ENCODE assay signal across 9 cellular contexts in the genomic region with DNA sequence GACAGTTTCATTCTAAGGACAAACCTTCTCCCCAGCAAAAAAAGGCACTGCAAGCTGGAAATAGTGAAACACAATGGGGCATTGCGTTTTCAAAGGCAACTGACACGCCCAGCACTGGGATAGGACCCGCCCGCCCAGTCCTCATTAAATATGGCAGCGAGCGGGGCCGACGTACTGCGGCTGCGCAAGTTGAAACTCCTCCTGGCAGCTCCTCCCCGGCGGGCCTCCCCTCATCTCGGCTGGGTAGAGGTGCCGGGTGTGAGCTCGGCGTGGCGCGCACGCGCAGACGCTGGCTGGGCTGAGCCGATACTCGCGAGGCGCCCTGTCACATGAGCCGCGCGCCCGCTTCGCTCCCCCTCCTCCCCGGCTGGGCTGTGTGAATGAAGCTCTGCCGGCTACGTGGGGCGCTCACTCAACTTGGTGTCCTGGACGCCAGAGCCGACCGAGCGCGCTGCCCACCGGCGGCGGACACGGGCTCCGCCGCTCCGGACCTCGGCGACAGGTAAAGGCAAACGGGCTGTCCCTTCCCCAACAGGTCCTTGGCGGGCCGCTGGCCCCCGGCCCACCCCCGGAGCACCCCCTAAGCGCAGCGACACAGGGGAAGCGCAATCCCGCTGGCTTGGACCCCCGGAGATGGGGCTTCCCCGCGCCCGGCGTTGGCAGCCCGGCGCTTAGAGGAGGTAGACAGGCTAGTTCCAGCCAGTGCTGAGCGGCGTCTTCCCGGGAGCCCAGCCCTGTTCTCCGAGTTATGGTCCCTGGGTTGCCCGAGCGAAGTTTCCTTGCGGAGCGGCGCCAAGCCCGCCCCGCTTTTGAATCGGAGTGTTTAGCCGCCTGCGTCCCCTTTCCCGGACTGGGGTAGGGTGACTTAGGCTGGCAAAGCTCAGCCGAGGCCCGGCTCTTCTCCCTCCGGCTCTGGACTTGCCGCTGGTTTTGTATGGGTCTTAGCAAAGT. TPM values are rescaled to one million over a fixed set of nuclear protein-coding genes. Genes with fewer than 3 reads are reported as not detected.
DNase-seq lines count a peak whose midpoint lies in the region; ATAC-seq, FAIRE-seq and TF ChIP-seq lines count a peak whose summit lies in the region.
"Had no signal": no experiment of that assay in that cellular context is flagged by ENCODE, and none has a peak within 500 bp of the region (broad histone marks: within the 10 kb centered on the region; RNA-seq: fewer than 3 reads in every experiment).

A gene (plus strand): TSS at position 306 of the 951 bp plus-strand sequence. CDS start 2,703 bp downstream, outside the sequence.

- FAIRE-seq in HepG2 (lab: Jason Lieb, UNC), result peak; percentile 87
- FAIRE-seq: islet of Langerhans had no signal

- peak within 1 kb of the TSS; percentile 63 for H3K27ac ChIP-seq in HepG2 (ENCODE audit: extremely low read length, insufficient read depth, low read length)

- CTCF ChIA-PET in HepG2 (lab: Yijun Ruan, JAX; ENCODE audit: low intra/inter-chr PET ratio, low total read pairs), result no interaction called here

- no peaks in the 10 kb centered on the region for H3K36me3 ChIP-seq in HepG2 (replicated peaks in 1 of 2; ENCODE audit: control insufficient read depth in 1 of 2, insufficient read depth in 2 of 2, low read length in 2 of 2)

- WGBS in HepG2 (ENCODE audit: low lambda C conversion rate), result 0% methylated on average over 13 of the region's 83 CpGs

- peak; percentile 49 to 93 (median 86) for DNase-seq in C1 segment of cervical spinal cord (lab: John Stamatoyannopoulos, UW)
- peak; percentile 96 for DNase-seq in NCI-H69 (lab: John Stamatoyannopoulos, UW)
- DNase-seq in activated CD4-positive, alpha-beta T cell treated with anti-CD3 and anti-CD28 coated beads, Interleukin-2, amount 50 U/mL, for 24 hours (ENCODE audit: low read depth in 1 of 2, low spot score in 1 of 2), result peak; percentile 73 to 88
- DNase-seq in dermis blood vessel endothelial cell, result peak; percentile 96
- DNase-seq in HepG2 (ENCODE audit: low spot score), result peak; percentile 88
- peak; percentile 81 for DNase-seq in stimulated activated CD4-positive, alpha-beta T cell treated with anti-CD3 and anti-CD28 coated beads, Interleukin-2, amount 100 ng/mL, for 48 hours

- in situ Hi-C loops in HepG2 (cut with HindIII; ENCODE audit: extremely low pct_ligation_motif_present, low pct_unique_long_range_greater_than_20kb), result loop anchor here (25.0 kb wide), 2 partner anchors 160 to 665 kb away; no protein-coding TSS in a partner anchor

- no peak; the same call in 1 of the 2 replicates for TF ChIP-seq CTCF in HepG2 (CRISPR knock-in tag; IDR thresholded peaks at IDR 0.05)

- peak within 1 kb of the TSS; percentile 65 to 82 (median 67) for H3K4me3 ChIP-seq in HepG2 (replicated peaks in 1 of 3; ENCODE audit: insufficient read depth in 1 of 3, low read depth in 2 of 3, low read length in 3 of 3)

- TF ChIP-seq POLR2A in HepG2 (IDR thresholded peaks at IDR 0.05; ENCODE audit: insufficient read depth in 1 of 2, low read depth in 2 of 2, low read length in 2 of 2), result peak in 1 of 2 experiments; percentile 49; a peak in 3 of 4 replicates

- ATAC-seq in GM19372 (IDR thresholded peaks at IDR 0.05; ENCODE audit: low read depth, unreplicated experiment) (peak; percentile 96), HG03521 (IDR thresholded peaks at IDR 0.05; ENCODE audit: unreplicated experiment) (peak; percentile 98), HepG2 (peak; percentile 95)

- peak within 1 kb of the TSS; percentile 80 for H3K4me2 ChIP-seq in HepG2 (ENCODE audit: low read depth, low read length)

- no peak for TF ChIP-seq EP300 in HepG2 (IDR thresholded peaks at IDR 0.05; ENCODE audit: low read depth in 2 of 2, low read length in 2 of 2)
- no peak for TF ChIP-seq EP300 in HepG2 (CRISPR knock-in tag; IDR thresholded peaks at IDR 0.05; ENCODE audit: borderline replicate concordance)

- H4K20me1 ChIP-seq in HepG2 (ENCODE audit: insufficient read depth, low read length), result no peaks in the 10 kb centered on the region

- no peaks in the 10 kb centered on the region for H3K79me2 ChIP-seq in HepG2 (ENCODE audit: insufficient read depth, low read length)

- H2AFZ ChIP-seq in HepG2 (ENCODE audit: low read length), result peak within 1 kb of the TSS; percentile 27

- POLR2A ChIA-PET in HepG2 (lab: Yijun Ruan, JAX), result interaction anchor here (0.9 to 1.9 kb wide), 4 partner anchors 44 to 732 kb away, joined by 3 to 11 read pairs (median 6); a partner anchor contains a TSS

- TF ChIP-seq RAD21 in HepG2 (CRISPR knock-in tag; IDR thresholded peaks at IDR 0.05), result no peak

- peak within 1 kb of the TSS; percentile 72 for H3K9ac ChIP-seq in HepG2 (ENCODE audit: insufficient read depth, low read depth, low read length)

- H3K9me3 ChIP-seq in HepG2 (ENCODE audit: low read length), result no peaks in the 10 kb centered on the region

- H3K4me1 ChIP-seq in HepG2 (ENCODE audit: insufficient read depth, low read length), result peaks cover 57% of the 10 kb centered on the region

- no TSS peak for BruUV-seq in HepG2 (replicated peaks; lab: Mats Ljungman, UMichigan)

- intact Hi-C loops in HepG2 (cut with micrococcal nuclease; ENCODE audit: unreplicated experiment), result loop anchor here (5.0 kb wide), 1 partner anchor 145 kb away; no protein-coding TSS in a partner anchor

- H3K27me3 ChIP-seq in HepG2 (ENCODE audit: control insufficient read depth in 1 of 2, insufficient read depth in 2 of 2, low read length in 2 of 2), result no peaks in the 10 kb centered on the region

TF ChIP-seq in HepG2, 621 proteins besides CTCF, POLR2A, EP300 and RAD21 (continues in another document):
- TF ChIP-seq YY1 (IDR thresholded peaks at IDR 0.05; ENCODE audit: insufficient read depth, insufficient replicate concordance, low read depth, low read length), result peak; percentile 84
- no peak for TF ChIP-seq SOX6 (IDR thresholded peaks at IDR 0.05)
- peak; percentile 34; the same call in 1 of the 2 replicates for TF ChIP-seq SOX6 (CRISPR knock-in tag; IDR thresholded peaks at IDR 0.05)
- TF ChIP-seq, protein P1, sequence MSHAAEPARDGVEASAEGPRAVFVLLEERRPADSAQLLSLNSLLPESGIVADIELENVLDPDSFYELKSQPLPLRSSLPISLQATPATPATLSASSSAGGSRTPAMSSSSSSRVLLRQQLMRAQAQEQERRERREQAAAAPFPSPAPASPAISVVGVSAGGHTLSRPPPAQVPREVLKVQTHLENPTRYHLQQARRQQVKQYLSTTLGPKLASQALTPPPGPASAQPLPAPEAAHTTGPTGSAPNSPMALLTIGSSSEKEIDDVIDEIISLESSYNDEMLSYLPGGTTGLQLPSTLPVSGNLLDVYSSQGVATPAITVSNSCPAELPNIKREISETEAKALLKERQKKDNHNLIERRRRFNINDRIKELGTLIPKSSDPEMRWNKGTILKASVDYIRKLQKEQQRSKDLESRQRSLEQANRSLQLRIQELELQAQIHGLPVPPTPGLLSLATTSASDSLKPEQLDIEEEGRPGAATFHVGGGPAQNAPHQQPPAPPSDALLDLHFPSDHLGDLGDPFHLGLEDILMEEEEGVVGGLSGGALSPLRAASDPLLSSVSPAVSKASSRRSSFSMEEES (CRISPR knock-in tag; IDR thresholded peaks at IDR 0.05), result peak; percentile 85
- TF ChIP-seq MAZ (IDR thresholded peaks at IDR 0.05; ENCODE audit: borderline replicate concordance, low read depth, low read length), result no peak
- TF ChIP-seq MAZ (CRISPR knock-in tag; IDR thresholded peaks at IDR 0.05; ENCODE audit: low read depth), result peak; percentile 30; the same call in 1 of the 2 replicates

RNA-seq across cellular contexts. Expression of the gene that starts here (rescaled TPM):
- 8.1 and 8.7 TPM in 2 replicates for total RNA-seq in dermis blood vessel endothelial cell
- total RNA-seq in HepG2 (2016; rRNA removed; fragmentation: Illumina TruSeq; extraction: Trizol), result 21.4 and 27.3 TPM in 2 replicates
- 1.1 and 1.6 TPM in 2 replicates for total RNA-seq in HepG2 (2016; cell fraction: cytosol; rRNA removed; fragmentation: Illumina TruSeq; extraction: Trizol; ENCODE audit: low read depth)
- 20.6 and 23.2 TPM in 2 replicates for total RNA-seq in HepG2 (2016; cell fraction: insoluble cytoplasmic fraction; rRNA removed; fragmentation: Illumina TruSeq; extraction: Trizol)
- total RNA-seq in HepG2 (2016; cell fraction: membrane; rRNA removed; fragmentation: Illumina TruSeq; extraction: Trizol), result 5.2 and 5.6 TPM in 2 replicates
- total RNA-seq in HepG2 (2016; cell fraction: nucleus; rRNA removed; fragmentation: Illumina TruSeq; extraction: Trizol), result 35.7 and 36.1 TPM in 2 replicates
- 6.6 and 7.8 TPM in 2 replicates for polyA plus RNA-seq in HepG2 (2011; rRNA removed)
- 5.4 and 7.7 TPM in 2 replicates for polyA plus RNA-seq in HepG2 (2011; cell fraction: cytosol; rRNA removed)
- polyA plus RNA-seq in HepG2 (2011; cell fraction: nucleus; rRNA removed), result 4.9 and 5.4 TPM in 2 replicates
- polyA plus RNA-seq in HepG2 (2012), result 6.8 and 10.6 TPM in 2 replicates
- 0.44 and 0.86 TPM in 2 replicates for polyA plus RNA-seq in HepG2 (2016; cell fraction: cytosol; fragmentation: Illumina TruSeq; extraction: Trizol; ENCODE audit: low read depth)
- polyA plus RNA-seq in HepG2 (2016; cell fraction: insoluble cytoplasmic fraction; fragmentation: Illumina TruSeq; extraction: Trizol; ENCODE audit: low read depth), result 6.9 TPM in 2 replicates
- 0.86 and 1.1 TPM in 2 replicates for polyA plus RNA-seq in HepG2 (2016; cell fraction: membrane; fragmentation: Illumina TruSeq; extraction: Trizol; ENCODE audit: low read depth)
- 17.4 and 20.1 TPM in 2 replicates for polyA plus RNA-seq in HepG2 (2016; cell fraction: nucleus; fragmentation: Illumina TruSeq; extraction: Trizol; ENCODE audit: insufficient read depth, low read depth)
- 15.8 and 46.6 TPM in 2 replicates for polyA minus RNA-seq in HepG2 (2011; rRNA and poly(A)+ RNA removed; ENCODE audit: low replicate concordance)
- polyA minus RNA-seq in HepG2 (2011; cell fraction: cytosol; rRNA and poly(A)+ RNA removed), result 24.0 and 27.5 TPM in 2 replicates
- polyA minus RNA-seq in HepG2 (2011; cell fraction: nucleus; rRNA and poly(A)+ RNA removed), result 15.6 and 23.0 TPM in 2 replicates

Comparison
In these comparisons a context has a peak if more than half of its experiments do, and no peak if none do; other contexts are left out.
1. Peak in every context shown above with its lines: DNase-seq, ATAC-seq, H3K4me3 ChIP-seq and H3K27ac ChIP-seq.